Comparison of ENCODE assay signal across 8 cellular contexts in genomic region chr16:1719559-1720229, GRCh38. TPM values are rescaled to one million over a fixed set of nuclear protein-coding genes. Genes with fewer than 3 reads are reported as not detected.
DNase-seq lines count a peak whose midpoint lies in the region; ATAC-seq and TF ChIP-seq lines count a peak whose summit lies in the region.
"Not testable (repeated sequence)": the region's sequence is repeated elsewhere in the genome, so short reads cannot be mapped to it uniquely, and the experiment has no call there.

No MANE protein-coding gene starts in this region.

- intact Hi-C loops in MCF 10A (cut with micrococcal nuclease), result not testable (repeated sequence)

- H3K27ac ChIP-seq in C4-2B, result peak overlapping the region; percentile 36

- not testable (repeated sequence) for H3K4me3 ChIP-seq in GM12865 (ENCODE audit: low read depth, low read length); NB4 (ENCODE audit: low read depth, low read length)

- not testable (repeated sequence) for H3K4me3 Mint-ChIP-seq in T-helper 2 cell treated with Interferon-gamma antibody and Interleukin-4, amounts not matched to agents 5 μg/mL and 100 μg/mL, for 36 hours; MCF 10A (ENCODE audit: unreplicated experiment)
- peak overlapping the region; percentile 43 for H3K4me3 Mint-ChIP-seq in stimulated activated memory B cell treated with anti-CD40 and anti-IgM and Interleukin-4, amounts not matched to agents 10 μg/mL and 1 μg/mL and 100 μg/mL, for 72 hours

- not testable (repeated sequence) for BruUV-seq in MCF 10A (replicated peaks; lab: Mats Ljungman, UMichigan)

- not testable (repeated sequence) for TF ChIP-seq POLR2A in NB4 (IDR thresholded peaks at IDR 0.05; ENCODE audit: extremely low read depth, insufficient read length)

- POLR2A ChIA-PET in MCF 10A (lab: Yijun Ruan, JAX), result interaction anchor here (0.7 to 1.4 kb wide), 3 partner anchors 26 to 42 kb away, joined by 3 read pairs; partner anchors contain the start of gene JPT2

- not testable (repeated sequence) for H3K9me3 Mint-ChIP-seq in T-helper 2 cell treated with Interferon-gamma antibody and Interleukin-4, amounts not matched to agents 5 μg/mL and 100 μg/mL, for 36 hours; MCF 10A (ENCODE audit: unreplicated experiment); stimulated activated memory B cell treated with anti-CD40 and anti-IgM and Interleukin-4, amounts not matched to agents 10 μg/mL and 1 μg/mL and 100 μg/mL, for 72 hours

- CTCF ChIA-PET in MCF 10A (lab: Yijun Ruan, JAX), result interaction anchor here (2.6 kb wide), 1 partner anchor 13 kb away, joined by 7 read pairs; the partner anchor contains the start of gene MAPK8IP3

- H3K4me1 Mint-ChIP-seq in T-helper 2 cell treated with Interferon-gamma antibody and Interleukin-4, amounts not matched to agents 5 μg/mL and 100 μg/mL, for 36 hours (ENCODE audit: low read depth), result peaks cover 22% of the 10 kb centered on the region
- not testable (repeated sequence) for H3K4me1 Mint-ChIP-seq in MCF 10A (ENCODE audit: insufficient read depth, unreplicated experiment)
- peaks cover 71% of the 10 kb centered on the region for H3K4me1 Mint-ChIP-seq in stimulated activated memory B cell treated with anti-CD40 and anti-IgM and Interleukin-4, amounts not matched to agents 10 μg/mL and 1 μg/mL and 100 μg/mL, for 72 hours

- peak; percentile 56 for DNase-seq in GM12865 (ENCODE audit: low read depth)
- DNase-seq in NB4 (ENCODE audit: low read depth), result peak; percentile 34
- DNase-seq in NCI-H774 (lab: John Stamatoyannopoulos, UW), result peak; percentile 34
- DNase-seq in T-helper 2 cell treated with Interferon-gamma antibody and Interleukin-4, amounts not matched to agents 5 μg/mL and 100 μg/mL, for 36 hours (ENCODE audit: low spot score); left lobe of liver (ENCODE audit: low spot score): not testable (repeated sequence)
- peak; percentile 52 for DNase-seq in MCF 10A (ENCODE audit: unreplicated experiment)

- not testable (repeated sequence) for H3K27me3 Mint-ChIP-seq in T-helper 2 cell treated with Interferon-gamma antibody and Interleukin-4, amounts not matched to agents 5 μg/mL and 100 μg/mL, for 36 hours (ENCODE audit: low read depth); MCF 10A (ENCODE audit: insufficient read depth, unreplicated experiment); stimulated activated memory B cell treated with anti-CD40 and anti-IgM and Interleukin-4, amounts not matched to agents 10 μg/mL and 1 μg/mL and 100 μg/mL, for 72 hours

- ATAC-seq in left lobe of liver, result peak; percentile 59
- ATAC-seq in stimulated activated memory B cell treated with anti-CD40 and anti-IgM and Interleukin-4, amounts not matched to agents 10 μg/mL and 1 μg/mL and 100 μg/mL, for 72 hours, result peak; percentile 75

- peak overlapping the region; percentile 45 for H3K27ac Mint-ChIP-seq in T-helper 2 cell treated with Interferon-gamma antibody and Interleukin-4, amounts not matched to agents 5 μg/mL and 100 μg/mL, for 36 hours
- not testable (repeated sequence) for H3K27ac Mint-ChIP-seq in MCF 10A (ENCODE audit: low read depth, unreplicated experiment)
- peak overlapping the region; percentile 97 for H3K27ac Mint-ChIP-seq in stimulated activated memory B cell treated with anti-CD40 and anti-IgM and Interleukin-4, amounts not matched to agents 10 μg/mL and 1 μg/mL and 100 μg/mL, for 72 hours

- not testable (repeated sequence) for TF ChIP-seq CTCF in C4-2B (conservative IDR thresholded peaks at IDR 0.05); GM12865 (IDR thresholded peaks at IDR 0.05; ENCODE audit: insufficient read depth, low read depth, low read length, missing control alignments); NB4 (IDR thresholded peaks at IDR 0.05; ENCODE audit: low read depth, low read length); MCF 10A (IDR thresholded peaks at IDR 0.05; ENCODE audit: unreplicated experiment)

- not testable (repeated sequence) for H3K36me3 Mint-ChIP-seq in T-helper 2 cell treated with Interferon-gamma antibody and Interleukin-4, amounts not matched to agents 5 μg/mL and 100 μg/mL, for 36 hours (ENCODE audit: low read depth)
- peaks cover 17% of the 10 kb centered on the region for H3K36me3 Mint-ChIP-seq in MCF 10A (ENCODE audit: insufficient read depth, unreplicated experiment)
- H3K36me3 Mint-ChIP-seq in stimulated activated memory B cell treated with anti-CD40 and anti-IgM and Interleukin-4, amounts not matched to agents 10 μg/mL and 1 μg/mL and 100 μg/mL, for 72 hours, result peaks cover 19% of the 10 kb centered on the region

RNA-seq across cellular contexts. Expression of gene MAPK8IP3, which starts 13.7 kb away (rescaled TPM):
- total RNA-seq in MCF 10A (2022) (77.4 and 86.6 TPM in 2 replicates), left lobe of liver (30.6 TPM)

RNA-seq across cellular contexts. Expression of gene JPT2, which starts 41.6 kb away (rescaled TPM):
- total RNA-seq in MCF 10A (2022), result 111 and 131 TPM in 2 replicates
- total RNA-seq in left lobe of liver, result 33.1 TPM

RNA-seq across cellular contexts. Expression of gene NME3, which starts 51.6 kb away (rescaled TPM):
- 44.0 and 44.8 TPM in 2 replicates for total RNA-seq in MCF 10A (2022)
- total RNA-seq in left lobe of liver, result 30.9 TPM

RNA-seq across cellular contexts. Expression of gene EME2, which starts 52.9 kb away (rescaled TPM):
- 20.6 TPM in 2 replicates for total RNA-seq in MCF 10A (2022)
- 6.8 TPM for total RNA-seq in left lobe of liver

RNA-seq across cellular contexts. Expression of gene MRPS34, which starts 53.2 kb away (rescaled TPM):
- 82.2 and 102 TPM in 2 replicates for total RNA-seq in MCF 10A (2022)
- 61.4 TPM for total RNA-seq in left lobe of liver
